8 cellular contexts compared by ENCODE assay signal in genomic region chr7:115477193-115477651, GRCh38.
A peak's percentile ranks its signal among the peaks of the same experiment; 100 is the strongest.
DNase-seq lines count a peak whose midpoint lies in the region; ATAC-seq, FAIRE-seq and TF ChIP-seq lines count a peak whose summit lies in the region.

No MANE protein-coding gene starts in this region.

- POLR2A ChIA-PET in HEK293T (lab: Yijun Ruan, JAX), result interaction anchor here (0.6 kb wide), 1 partner anchor 156 kb away, joined by 3 read pairs; no protein-coding TSS in a partner anchor

- DNase-seq in HEK293T (ENCODE audit: extremely low spot score) (peak; percentile 55), adipocyte (ENCODE audit: low read depth) (peak; percentile 75), small intestine (peak; percentile 2), WERI-Rb-1 (no peak), HK-2 (ENCODE audit: unreplicated experiment) (no peak), GF-D8 (lab: John Stamatoyannopoulos, UW) (no peak)

- CTCF ChIA-PET in HEK293T (lab: Yijun Ruan, JAX), result interaction anchor here (0.6 to 0.7 kb wide), 2 partner anchors 462 to 1214 kb away, joined by 3 read pairs; no protein-coding TSS in a partner anchor

- no peak for TF ChIP-seq CTCF in WERI-Rb-1 (IDR thresholded peaks at IDR 0.05; ENCODE audit: low read depth, low read length)

- H3K4me3 ChIP-seq in adipocyte (ENCODE audit: low read length), result peak overlapping the region; percentile 81
- H3K4me3 ChIP-seq in iPS-18a (ENCODE audit: low read length), result peak overlapping the region; percentile 78
- H3K4me3 ChIP-seq in small intestine (ENCODE audit: low read depth in 1 of 2, low read length in 2 of 2), result peak overlapping the region in 1 of 2 donors; percentile 8
- H3K4me3 ChIP-seq in WERI-Rb-1 (ENCODE audit: low read depth, low read length), result no peak overlapping the region

- peaks cover 5% of the 10 kb centered on the region for H3K4me1 ChIP-seq in adipocyte (ENCODE audit: control insufficient read depth, insufficient read depth, low read length)
- H3K4me1 ChIP-seq in iPS-18a (ENCODE audit: control insufficient read depth, low read depth, low read length), result peaks cover 12% of the 10 kb centered on the region
- H3K4me1 ChIP-seq in small intestine (ENCODE audit: control insufficient read depth in 2 of 2, insufficient read depth in 1 of 2, low read depth in 1 of 2, low read length in 1 of 2), result no peaks in the 10 kb centered on the region

- H3K36me3 ChIP-seq in adipocyte (ENCODE audit: control insufficient read depth, insufficient read depth, low read length, severe bottlenecking) (no peaks in the 10 kb centered on the region), iPS-18a (ENCODE audit: control insufficient read depth, low read depth, low read length) (no peaks in the 10 kb centered on the region), small intestine (ENCODE audit: control insufficient read depth in 2 of 2, insufficient read depth in 2 of 2, low read length in 2 of 2) (no peaks in the 10 kb centered on the region), WERI-Rb-1 (no peaks in the 10 kb centered on the region)

- no peak for FAIRE-seq in small intestine (lab: Jason Lieb, UNC)

- WGBS in small intestine, 3 donors, result 2 to 3% (median 3%) methylated on average over 25 to 30 of the region's 30 CpGs

- peak overlapping the region; percentile 74 for H3K9ac ChIP-seq in adipocyte (ENCODE audit: low read length)
- H3K9ac ChIP-seq in iPS-18a (ENCODE audit: low read length), result peak overlapping the region; percentile 48

- no peaks in the 10 kb centered on the region for H3K9me3 ChIP-seq in adipocyte (ENCODE audit: control insufficient read depth, low read length)
- no peaks in the 10 kb centered on the region for H3K9me3 ChIP-seq in iPS-18a (ENCODE audit: control insufficient read depth, low read depth, low read length)
- no peaks in the 10 kb centered on the region for H3K9me3 ChIP-seq in small intestine (ENCODE audit: control insufficient read depth, low read depth)
- H3K9me3 ChIP-seq in WERI-Rb-1 (ENCODE audit: severe bottlenecking), result no peaks in the 10 kb centered on the region

- H3K27ac ChIP-seq in iPS-18a (ENCODE audit: low read length), result no peak overlapping the region
- H3K27ac ChIP-seq in small intestine (ENCODE audit: low read depth in 1 of 2, low read length in 1 of 2), result no peak overlapping the region
- H3K27ac ChIP-seq in WERI-Rb-1, result no peak overlapping the region

- ATAC-seq in GM19455 (IDR thresholded peaks at IDR 0.05; ENCODE audit: unreplicated experiment), result no peak

- H3K27me3 ChIP-seq in adipocyte (replicated peaks; ENCODE audit: control insufficient read depth, insufficient read depth, low read length) (peaks cover 5% of the 10 kb centered on the region), iPS-18a (ENCODE audit: control insufficient read depth, insufficient read depth, low read length) (peaks cover 31% of the 10 kb centered on the region), small intestine (ENCODE audit: control insufficient read depth in 2 of 2, insufficient read depth in 2 of 2, low read length in 2 of 2) (peaks cover 0 to 2% of the 10 kb centered on the region in 2 donors), WERI-Rb-1 (ENCODE audit: insufficient read depth, low read depth, severe bottlenecking) (no peaks in the 10 kb centered on the region)

TF ChIP-seq in HEK293T, 16 proteins besides CTCF, POLR2A, EP300 and RAD21:
- no peak for TF ChIP-seq ELF4 (IDR thresholded peaks at IDR 0.05)
- 0 out of 2 replicates have a peak, but pooled peaks have one; percentile 44 for TF ChIP-seq L3MBTL2 (conservative IDR thresholded peaks at IDR 0.05)
- no peak for TF ChIP-seq CTBP1 (IDR thresholded peaks at IDR 0.05; ENCODE audit: borderline replicate concordance)
- no peak for TF ChIP-seq SUZ12 (IDR thresholded peaks at IDR 0.05)

Comparison
In these comparisons a context has a peak if more than half of its experiments do, and no peak if none do; other contexts are left out.
1. DNase-seq: peak in HEK293T (single experiment), adipocyte (single experiment) and small intestine (single experiment); none in WERI-Rb-1 (single experiment), HK-2 (single experiment) and GF-D8 (single experiment).